ENCODE assay signal across 8 cellular contexts in genomic region chr19:40442328-40443130, GRCh38. TPM values are rescaled to one million over a fixed set of nuclear protein-coding genes. Genes with fewer than 3 reads are reported as not detected.
A peak's percentile ranks its signal among the peaks of the same experiment; 100 is the strongest.
DNase-seq lines count a peak whose midpoint lies in the region; ATAC-seq and TF ChIP-seq lines count a peak whose summit lies in the region.

No MANE protein-coding gene starts in this region.

- peak overlapping the region; percentile 55 for H3K27ac ChIP-seq in mesodermal cell (ENCODE audit: low read depth, low read length, severe bottlenecking)

- peaks cover 48% of the 10 kb centered on the region for H3K4me1 Mint-ChIP-seq in brain

- H3K36me3 Mint-ChIP-seq in brain, result peaks cover 11% of the 10 kb centered on the region

- peak overlapping the region; percentile 100 for H3K4me3 ChIP-seq in mesodermal cell (ENCODE audit: extremely low read depth, insufficient read depth, low read length, poor library complexity, severe bottlenecking)

- H3K27ac Mint-ChIP-seq in brain, result peak overlapping the region; percentile 95 to 100 (median 98)

- H3K4me3 Mint-ChIP-seq in brain, result peak overlapping the region; percentile 93 to 100 (median 97)

- ATAC-seq in HG03135 (IDR thresholded peaks at IDR 0.05; ENCODE audit: unreplicated experiment) (no peak), GM19351 (IDR thresholded peaks at IDR 0.05; ENCODE audit: unreplicated experiment) (no peak)

- no peak for TF ChIP-seq CTCF in brain (conservative IDR thresholded peaks at IDR 0.05)

- H3K9me3 Mint-ChIP-seq in brain, result peaks cover 0 to 3% (median 0%) of the 10 kb centered on the region in 5 experiments

- H3K9me3 ChIP-seq in mesodermal cell (ENCODE audit: control insufficient read depth, low read length), result no peaks in the 10 kb centered on the region

- WGBS in mesodermal cell (ENCODE audit: insufficient coverage in 2 of 2), 2 experiments, result 20 to 27% methylated on average over 17 to 18 of the region's 22 CpGs

- H3K27me3 Mint-ChIP-seq in brain, result peaks cover 5% of the 10 kb centered on the region

- peaks cover 29% of the 10 kb centered on the region for H3K36me3 ChIP-seq in mesodermal cell (ENCODE audit: control insufficient read depth, insufficient read depth, low read length)

- DNase-seq in stimulated activated CD4-positive, alpha-beta T cell treated with anti-CD3 and anti-CD28 coated beads, Interleukin-15, amount 100 ng/mL, for 24 hours, result peak; percentile 27
- no peak for DNase-seq in stimulated activated CD4-positive, alpha-beta T cell treated with anti-CD3 and anti-CD28 coated beads, Interleukin-12 subunit alpha, Interleukin-12 subunit beta, amount 100 ng/mL, for 4 hours
- DNase-seq in GM19238 (ENCODE audit: insufficient read length, low spot score), result no peak
- no peak for DNase-seq in activated CD4-positive, CD25-positive, alpha-beta regulatory T cell treated with anti-CD3 and anti-CD28 coated beads, Interleukin-2, amount 50 U/mL, for 72 hours

- peaks cover 16% of the 10 kb centered on the region for H3K4me1 ChIP-seq in mesodermal cell (ENCODE audit: control insufficient read depth, insufficient read depth, low read length, poor library complexity, severe bottlenecking)

RNA-seq across cellular contexts. Expression of gene SERTAD3, which starts 1.6 kb away (rescaled TPM):
- 10.5 TPM for polyA plus RNA-seq in brain (ENCODE audit: insufficient read depth, low read depth, low replicate concordance)
- polyA plus RNA-seq in mesodermal cell (2013, experiment 1 of 2), result 32.6 TPM
- 30.0 TPM for polyA plus RNA-seq in mesodermal cell (2013, experiment 2 of 2)

RNA-seq across cellular contexts. Expression of gene SERTAD1, which starts 16.7 kb away (rescaled TPM):
- 4.6 TPM for polyA plus RNA-seq in brain (ENCODE audit: insufficient read depth, low read depth, low replicate concordance)
- polyA plus RNA-seq in mesodermal cell (2013, experiment 1 of 2), result 13.6 TPM
- 10.5 TPM for polyA plus RNA-seq in mesodermal cell (2013, experiment 2 of 2)

RNA-seq across cellular contexts. Expression of gene BLVRB, which starts 23.0 kb away (rescaled TPM):
- 24.4 TPM for polyA plus RNA-seq in brain (ENCODE audit: insufficient read depth, low read depth, low replicate concordance)
- 27.1 TPM for polyA plus RNA-seq in mesodermal cell (2013, experiment 1 of 2)
- 24.0 TPM for polyA plus RNA-seq in mesodermal cell (2013, experiment 2 of 2)

RNA-seq across cellular contexts. Expression of gene SPTBN4, which starts 24.3 kb away (rescaled TPM):
- polyA plus RNA-seq in brain (ENCODE audit: insufficient read depth, low read depth, low replicate concordance), result 36.8 TPM
- polyA plus RNA-seq in mesodermal cell (2013, experiment 1 of 2), result 1.4 TPM
- polyA plus RNA-seq in mesodermal cell (2013, experiment 2 of 2), result 0.61 TPM

RNA-seq across cellular contexts. Expression of gene PRX, which starts 29.4 kb away (rescaled TPM):
- 2.6 TPM for polyA plus RNA-seq in brain (ENCODE audit: insufficient read depth, low read depth, low replicate concordance)
- polyA plus RNA-seq in mesodermal cell (2013, experiment 1 of 2), result 7.8 TPM
- 6.3 TPM for polyA plus RNA-seq in mesodermal cell (2013, experiment 2 of 2)
